Comparison of ENCODE assay signal across 1 cellular context in genomic region chr13:31167490-31167889, GRCh38.
A peak's percentile ranks its signal among the peaks of the same experiment; 100 is the strongest.
TF ChIP-seq lines count a peak whose summit lies in the region.

No MANE protein-coding gene starts in this region.

TF ChIP-seq in HepG2, 621 proteins besides CTCF, POLR2A, EP300 and RAD21 (continued from another document and continues in another):
- TF ChIP-seq NCOA1 (CRISPR knock-in tag; IDR thresholded peaks at IDR 0.05) (no peak), SOX13 (IDR thresholded peaks at IDR 0.05) (no peak), SOX13 (CRISPR knock-in tag; conservative IDR thresholded peaks at IDR 0.05 in 1 of 2, IDR thresholded peaks at IDR 0.05 in 1 of 2) (peak in 1 of 2 experiments; percentile 15; a peak in 1 of 4 replicates), CAMTA2 (CRISPR knock-in tag; IDR thresholded peaks at IDR 0.05; ENCODE audit: borderline replicate concordance) (no peak), BCLAF1 (IDR thresholded peaks at IDR 0.05) (no peak), JUND (CRISPR knock-in tag; IDR thresholded peaks at IDR 0.05) (peak; percentile 68), GATAD2A (CRISPR knock-in tag; IDR thresholded peaks at IDR 0.05) (peak; percentile 55), TRAFD1 (CRISPR knock-in tag; IDR thresholded peaks at IDR 0.05; ENCODE audit: borderline replicate concordance) (no peak), HNF4A (CRISPR knock-in tag; IDR thresholded peaks at IDR 0.05) (peak; percentile 43; the same call in 1 of the 2 replicates), RXRB (CRISPR knock-in tag; IDR thresholded peaks at IDR 0.05; ENCODE audit: borderline replicate concordance) (0 out of 2 replicates have a peak, but pooled peaks have one; percentile 14), ATF3 (CRISPR knock-in tag; IDR thresholded peaks at IDR 0.05) (peak; percentile 49; the same call in 1 of the 2 replicates), TBX3 (IDR thresholded peaks at IDR 0.05; ENCODE audit: borderline replicate concordance) (no peak), SIN3B (IDR thresholded peaks at IDR 0.05; ENCODE audit: low read length) (no peak), ZNF367 (CRISPR knock-in tag; IDR thresholded peaks at IDR 0.05; ENCODE audit: borderline replicate concordance) (no peak), ZNF619 (CRISPR knock-in tag; IDR thresholded peaks at IDR 0.05) (no peak), KAT8 (CRISPR knock-in tag; IDR thresholded peaks at IDR 0.05) (peak; percentile 45; the same call in 1 of the 2 replicates), HES4 (CRISPR knock-in tag; IDR thresholded peaks at IDR 0.05; ENCODE audit: borderline replicate concordance) (no peak), HMG20A (CRISPR knock-in tag; IDR thresholded peaks at IDR 0.05; ENCODE audit: borderline replicate concordance) (no peak; the same call in 1 of the 2 replicates), TBP (CRISPR knock-in tag; IDR thresholded peaks at IDR 0.05) (no peak), THAP9 (CRISPR knock-in tag; IDR thresholded peaks at IDR 0.05; ENCODE audit: borderline replicate concordance) (no peak), HNF4G (IDR thresholded peaks at IDR 0.05; ENCODE audit: borderline replicate concordance, low read depth, low read length) (0 out of 2 replicates have a peak, but pooled peaks have one; percentile 37), HNF4G (CRISPR knock-in tag; IDR thresholded peaks at IDR 0.05; ENCODE audit: borderline replicate concordance, low read depth) (no peak), SAP130 (CRISPR knock-in tag; IDR thresholded peaks at IDR 0.05; ENCODE audit: low read depth) (peak; percentile 35; the same call in 1 of the 2 replicates), FOXA3 (CRISPR knock-in tag; IDR thresholded peaks at IDR 0.05) (peak; percentile 71), FOXA1 (IDR thresholded peaks at IDR 0.05) (no peak), FOXA1 (CRISPR knock-in tag; IDR thresholded peaks at IDR 0.05) (0 out of 2 replicates have a peak, but pooled peaks have one; percentile 32), FOSL2 (CRISPR knock-in tag; IDR thresholded peaks at IDR 0.05) (peak; percentile 61), SMARCC2 (IDR thresholded peaks at IDR 0.05) (0 out of 2 replicates have a peak, but pooled peaks have one; percentile 23), HOMEZ (CRISPR knock-in tag; IDR thresholded peaks at IDR 0.05; ENCODE audit: low read depth) (no peak), ATF1 (CRISPR knock-in tag; IDR thresholded peaks at IDR 0.05) (0 out of 2 replicates have a peak, but pooled peaks have one; percentile 15), SOX5 (CRISPR knock-in tag; IDR thresholded peaks at IDR 0.05; ENCODE audit: borderline replicate concordance) (peak; percentile 21; the same call in 1 of the 2 replicates), ZNF547 (CRISPR knock-in tag; IDR thresholded peaks at IDR 0.05) (no peak), ZNF354B (CRISPR knock-in tag; IDR thresholded peaks at IDR 0.05) (no peak), HIVEP1 (CRISPR knock-in tag; IDR thresholded peaks at IDR 0.05) (no peak), PAXIP1 (CRISPR knock-in tag; conservative IDR thresholded peaks at IDR 0.05) (peak; percentile 45; the same call in 1 of the 2 replicates), FOSL1 (CRISPR knock-in tag; IDR thresholded peaks at IDR 0.05; ENCODE audit: borderline replicate concordance) (peak; percentile 70; the same call in 1 of the 2 replicates), ARID5B (CRISPR knock-in tag; IDR thresholded peaks at IDR 0.05) (peak; percentile 65; the same call in 1 of the 2 replicates)
